ENCODE assay signal across 8 cellular contexts in genomic region chr16:3094289-3095027, GRCh38. TPM values are rescaled to one million over a fixed set of nuclear protein-coding genes. Genes with fewer than 3 reads are reported as not detected.
DNase-seq lines count a peak whose midpoint lies in the region; ATAC-seq, FAIRE-seq and TF ChIP-seq lines count a peak whose summit lies in the region.

No MANE protein-coding gene starts in this region.

- H3K27ac ChIP-seq in body of pancreas = no peak overlapping the region

- H3K4me1 ChIP-seq in body of pancreas = peaks cover 2% of the 10 kb centered on the region

- ATAC-seq in body of pancreas (peak; percentile 63), HG02763 (IDR thresholded peaks at IDR 0.05; ENCODE audit: unreplicated experiment) (no peak)

- FAIRE-seq in H54 (lab: Jason Lieb, UNC) = no peak

- peak; percentile 48 for DNase-seq in COLO829 (ENCODE audit: low spot score)
- peak; percentile 77 for DNase-seq in H54 (ENCODE audit: insufficient read length, low spot score)
- DNase-seq in RKO (ENCODE audit: low spot score) = peak; percentile 57
- DNase-seq in body of pancreas = peak; percentile 45 to 63 (median 61)
- DNase-seq in mesothelial cell of epicardium (ENCODE audit: low spot score in 2 of 2, unreplicated experiment in 2 of 2) = no peak
- DNase-seq in posterior vena cava (ENCODE audit: low spot score) = no peak
- DNase-seq in amygdala (lab: John Stamatoyannopoulos, UW) = no peak

- H3K27me3 ChIP-seq in body of pancreas = no peaks in the 10 kb centered on the region

- H3K4me3 ChIP-seq in body of pancreas = no peak overlapping the region

- H3K27me3 Mint-ChIP-seq in mesothelial cell of epicardium (ENCODE audit: low read depth) = peaks cover 20% of the 10 kb centered on the region

- no peak for TF ChIP-seq POLR2A in H54 (IDR thresholded peaks at IDR 0.05; ENCODE audit: low read depth, low read length)
- no peak for TF ChIP-seq POLR2A in body of pancreas (IDR thresholded peaks at IDR 0.05)

- no peak overlapping the region for H3K27ac Mint-ChIP-seq in mesothelial cell of epicardium

- intact Hi-C loops in body of pancreas (cut with DNase I) = no loop called here
- intact Hi-C loops in posterior vena cava (cut with DNase I) = no loop called here

- no peaks in the 10 kb centered on the region for H3K36me3 Mint-ChIP-seq in mesothelial cell of epicardium

- H3K36me3 ChIP-seq in body of pancreas (replicated peaks in 1 of 2; ENCODE audit: insufficient read depth in 1 of 2, low read depth in 2 of 2) = no peaks in the 10 kb centered on the region

- no peak overlapping the region for H3K4me3 Mint-ChIP-seq in mesothelial cell of epicardium

- peak; percentile 28 to 60 (median 50) for TF ChIP-seq CTCF in body of pancreas (IDR thresholded peaks at IDR 0.05)
- peak; percentile 33 for TF ChIP-seq CTCF in mesothelial cell of epicardium (IDR thresholded peaks at IDR 0.05; ENCODE audit: unreplicated experiment)

- 62 to 67% methylated on average over 22 of the region's 22 CpGs for WGBS in body of pancreas, 2 donors

- no peaks in the 10 kb centered on the region for H3K9me3 ChIP-seq in body of pancreas

- peaks cover 16% of the 10 kb centered on the region for H3K4me1 Mint-ChIP-seq in mesothelial cell of epicardium

- no peaks in the 10 kb centered on the region for H3K9me3 Mint-ChIP-seq in mesothelial cell of epicardium

RNA-seq across cellular contexts. Expression of gene ZSCAN10, which starts 4.6 kb away (rescaled TPM):
- not detected for total RNA-seq in body of pancreas
- 0.09 to 0.42 TPM in 2 of 3 replicates, not detected in the other for total RNA-seq in mesothelial cell of epicardium
- total RNA-seq in posterior vena cava = not detected

RNA-seq across cellular contexts. Expression of gene ZNF205, which starts 17.9 kb away (rescaled TPM):
- total RNA-seq in body of pancreas = 10 to 100 TPM; 14.2 to 20.0 TPM
- total RNA-seq in mesothelial cell of epicardium = 15.4 to 16.7 TPM (median 16.0 TPM) in 3 replicates
- total RNA-seq in posterior vena cava = 1 to 10 TPM; 7.6 to 8.3 TPM

RNA-seq across cellular contexts. Expression of gene IL32, which starts 29.0 kb away (rescaled TPM):
- 100 to 1,000 TPM; 184 to 238 TPM for total RNA-seq in body of pancreas
- total RNA-seq in mesothelial cell of epicardium = 4.9 to 6.0 TPM (median 5.5 TPM) in 3 replicates
- 10 to 100 TPM; 56.8 to 65.4 TPM for total RNA-seq in posterior vena cava

RNA-seq across cellular contexts. Expression of gene ZNF213, which starts 40.4 kb away (rescaled TPM):
- total RNA-seq in body of pancreas (10 to 100 TPM; 12.5 to 21.4 TPM), mesothelial cell of epicardium (12.2 to 13.4 TPM (median 12.7 TPM) in 3 replicates), posterior vena cava (10 to 100 TPM in 1 of 2 donors, 1 to 10 TPM in 1; 8.3 to 10.2 TPM)

RNA-seq across cellular contexts. Expression of gene MMP25, which starts 48.1 kb away (rescaled TPM):
- total RNA-seq in body of pancreas = under 1 TPM; under 0.01 to 0.99 TPM
- total RNA-seq in mesothelial cell of epicardium = 0.09 to 0.16 TPM (median 0.11 TPM) in 3 replicates
- 1 to 10 TPM; 4.7 to 5.6 TPM for total RNA-seq in posterior vena cava

Comparison
In these comparisons a context has a peak if more than half of its experiments do, and no peak if none do; other contexts are left out.
1. DNase-seq: peak in COLO829 (single experiment), H54 (single experiment), RKO (single experiment) and body of pancreas (4 of 4); none in mesothelial cell of epicardium (0 of 2), posterior vena cava (single experiment) and amygdala (0 of 56).